Comparison of ENCODE assay signal across 24 cellular contexts in genomic region chr11:69605737-69606526, GRCh38.
"Had no signal": no experiment of that assay in that cellular context is flagged by ENCODE, and none has a peak within 500 bp of the region (broad histone marks: within the 10 kb centered on the region; RNA-seq: fewer than 3 reads in every experiment).

No MANE protein-coding gene starts in this region.

- H3K36me3 Mint-ChIP-seq: activated CD8-positive, alpha-beta memory T cell treated with anti-CD3 and anti-CD28 coated beads, Interleukin-2, amount 10 ng/mL, durations not matched to agents 7 days and 5 days had no signal

- ATAC-seq: activated CD8-positive, alpha-beta memory T cell treated with anti-CD3 and anti-CD28 coated beads, Interleukin-2, amount 10 ng/mL, durations not matched to agents 7 days and 5 days; activated CD8-positive, alpha-beta T cell treated with anti-CD3 and anti-CD28 coated beads, Interleukin-2, amount 10 ng/mL, durations not matched to agents 7 days and 5 days; activated T-cell treated with anti-CD3 and anti-CD28 coated beads, Interleukin-2, amount 50 U/mL, for 4 hours; T-helper 17 cell; WTC11 had no signal

- H3K27ac Mint-ChIP-seq: activated CD8-positive, alpha-beta memory T cell treated with anti-CD3 and anti-CD28 coated beads, Interleukin-2, amount 10 ng/mL, durations not matched to agents 7 days and 5 days; activated CD8-positive, alpha-beta T cell treated with anti-CD3 and anti-CD28 coated beads, Interleukin-2, amount 10 ng/mL, durations not matched to agents 7 days and 5 days; activated naive CD8-positive, alpha-beta T cell; T-helper 17 cell; WTC11 had no signal

- H3K4me1 Mint-ChIP-seq: activated CD8-positive, alpha-beta memory T cell treated with anti-CD3 and anti-CD28 coated beads, Interleukin-2, amount 10 ng/mL, durations not matched to agents 7 days and 5 days; T-helper 17 cell had no signal

- H3K4me3 Mint-ChIP-seq: activated CD8-positive, alpha-beta memory T cell treated with anti-CD3 and anti-CD28 coated beads, Interleukin-2, amount 10 ng/mL, durations not matched to agents 7 days and 5 days; activated CD8-positive, alpha-beta T cell treated with anti-CD3 and anti-CD28 coated beads, Interleukin-2, amount 10 ng/mL, durations not matched to agents 7 days and 5 days; activated naive CD8-positive, alpha-beta T cell; activated T-cell treated with anti-CD3 and anti-CD28 coated beads, Interleukin-2, amount 50 U/mL, for 4 hours; T-helper 17 cell; WTC11 had no signal

- DNase-seq: activated CD4-positive, alpha-beta T cell treated with anti-CD3 and anti-CD28 coated beads for 48 hours; activated CD4-positive, alpha-beta T cell treated with anti-CD3 and anti-CD28 coated beads, Interleukin-2, amount 50 U/mL, for 4 hours; activated CD4-positive, CD25-positive, alpha-beta regulatory T cell treated with anti-CD3 and anti-CD28 coated beads, Interleukin-2, amount 50 U/mL, for 72 hours; activated CD8-positive, alpha-beta memory T cell treated with anti-CD3 and anti-CD28 coated beads, Interleukin-2, amount 10 ng/mL, durations not matched to agents 7 days and 5 days; activated CD8-positive, alpha-beta T cell treated with anti-CD3 and anti-CD28 coated beads, Interleukin-2, amount 10 ng/mL, durations not matched to agents 7 days and 5 days; activated effector memory CD4-positive, alpha-beta T cell treated with anti-CD3 and anti-CD28 coated beads, Interleukin-2, amount 50 U/mL, for 16 hours; activated naive CD4-positive, alpha-beta T cell treated with Interleukin-2 at 50 U/mL for 16 hours; activated T-cell treated with anti-CD3 and anti-CD28 coated beads, Interleukin-2, amount 50 U/mL, for 4 hours; MG63; MV-4-11; NCI-H1092 treated with DMSO at 0.1 percent for 48 hours; NCI-H1417 treated with DMSO at 0.1 percent for 48 hours; NCI-H1694; NCI-H2029; NCI-H2107; NCI-H2171 treated with DMSO at 0.1 percent for 48 hours; NCI-H226; NCI-H526 treated with DMSO at 0.1 percent for 48 hours; NCI-H82; SIG-M5; T-helper 17 cell; T-helper 9 cell had no signal
